Comparison of ENCODE assay signal across 21 cellular contexts in the genomic region with DNA sequence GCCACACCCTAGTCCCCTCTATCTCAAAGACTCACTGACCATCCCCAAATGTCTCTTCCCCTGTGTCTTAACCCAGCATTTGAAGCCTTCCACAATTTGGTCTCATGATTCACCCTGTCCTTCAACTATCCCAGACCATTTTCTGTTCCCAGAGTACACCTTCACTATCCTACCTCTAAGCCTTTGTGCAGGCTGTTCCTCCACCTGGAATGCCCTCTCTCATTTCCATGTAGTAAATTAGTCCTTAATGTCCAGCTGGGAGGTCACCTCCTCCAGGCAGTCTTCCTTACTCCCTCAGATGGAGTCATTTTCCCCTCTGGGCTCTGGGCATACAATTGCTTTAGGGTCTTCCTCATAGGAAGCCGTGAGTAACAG. TPM values are rescaled to one million over a fixed set of nuclear protein-coding genes. Genes with fewer than 3 reads are reported as not detected.
DNase-seq lines count a peak whose midpoint lies in the region; ATAC-seq and TF ChIP-seq lines count a peak whose summit lies in the region.
"Had no signal": no experiment of that assay in that cellular context is flagged by ENCODE, and none has a peak within 500 bp of the region (broad histone marks: within the 10 kb centered on the region; RNA-seq: fewer than 3 reads in every experiment).

No MANE protein-coding gene starts in this region.

- H4K20me1 ChIP-seq in HCT116 (ENCODE audit: insufficient read depth), result no peaks in the 10 kb centered on the region

- H3K9ac ChIP-seq in HCT116 (ENCODE audit: low read length), result no peak overlapping the region
- H3K9ac ChIP-seq: SK-N-SH had no signal

- WGBS in mesodermal cell (ENCODE audit: insufficient coverage in 2 of 2), 2 experiments, result 57% methylated on average over 1 of the region's 1 CpG; no CpG with 5 or more reads in 1 of the 2 experiments

- no peaks in the 10 kb centered on the region for H3K36me3 Mint-ChIP-seq in T-helper 2 cell treated with Interferon-gamma antibody and Interleukin-4, amounts not matched to agents 5 μg/mL and 100 μg/mL, for 36 hours (ENCODE audit: low read depth)
- no peaks in the 10 kb centered on the region for H3K36me3 Mint-ChIP-seq in T-cell
- H3K36me3 Mint-ChIP-seq: immature natural killer cell had no signal

- intact Hi-C loops in HCT116 (cut with micrococcal nuclease), result no loop called here

- H3K27me3 Mint-ChIP-seq in T-helper 2 cell treated with Interferon-gamma antibody and Interleukin-4, amounts not matched to agents 5 μg/mL and 100 μg/mL, for 36 hours (ENCODE audit: low read depth), result no peaks in the 10 kb centered on the region
- H3K27me3 Mint-ChIP-seq in T-cell, result no peaks in the 10 kb centered on the region

- CTCF ChIA-PET in HCT116 (lab: Charles Lee), result interaction anchor here (1.9 to 5.5 kb wide), 3 partner anchors 10 to 318 kb away, joined by 9 to 60 read pairs (median 59); no protein-coding TSS in a partner anchor
- CTCF ChIA-PET in T-cell (lab: Charles Lee), result interaction anchor here (0.5 to 6.9 kb wide), 3 partner anchors 151 to 153 kb away, joined by 4 to 92 read pairs (median 59); no protein-coding TSS in a partner anchor

- H3K4me2 ChIP-seq in HCT116 (ENCODE audit: low read length), result no peak overlapping the region
- H3K4me2 ChIP-seq: SK-N-SH had no signal

- peaks cover 5% of the 10 kb centered on the region; the same call in 1 of the 2 replicates for H3K79me2 ChIP-seq in HCT116 (ENCODE audit: insufficient read depth, low read length)

- no peak for DNase-seq in T-helper 2 cell treated with Interferon-gamma antibody and Interleukin-4, amounts not matched to agents 5 μg/mL and 100 μg/mL, for 36 hours (ENCODE audit: low spot score)
- no peak for DNase-seq in T-helper 2 cell
- no peak for DNase-seq in HCT116 (ENCODE audit: low read depth, low spot score)
- DNase-seq in T-cell, result no peak
- DNase-seq in NCI-H1930 (lab: John Stamatoyannopoulos, UW), result no peak
- no peak for DNase-seq in activated CD4-positive, alpha-beta T cell treated with anti-CD3 and anti-CD28 coated beads, Interleukin-2, amount 50 U/mL, for 48 hours
- no peak for DNase-seq in activated CD8-positive, alpha-beta memory T cell treated with anti-CD3 and anti-CD28 coated beads, Interleukin-2, amount 50 U/mL, for 48 hours
- DNase-seq: activated CD8-positive, alpha-beta memory T cell treated with anti-CD3 and anti-CD28 coated beads for 24 hours; immature natural killer cell; left ventricle myocardium inferior; MM.1S; NCI-H1694; NCI-H748 treated with DMSO at 0.1 percent for 48 hours; occipital lobe; SK-N-SH; stimulated activated CD4-positive, alpha-beta T cell treated with anti-CD3 and anti-CD28 coated beads, Interleukin-4, amount 100 ng/mL, for 4 hours; substantia nigra; uterus had no signal

- H3K9me3 ChIP-seq in HCT116 (ENCODE audit: control insufficient read depth in 1 of 2, insufficient read depth in 1 of 2, low read depth in 1 of 2, low read length in 2 of 2), result no peaks in the 10 kb centered on the region
- H3K9me3 ChIP-seq in mesodermal cell (ENCODE audit: control insufficient read depth, low read length), result no peaks in the 10 kb centered on the region
- H3K9me3 ChIP-seq: left ventricle myocardium inferior, SK-N-SH, uterus had no signal

- TF ChIP-seq CTCF in HCT116 (IDR thresholded peaks at IDR 0.05 in 2 of 3, conservative IDR thresholded peaks at IDR 0.05 in 1 of 3; ENCODE audit: borderline replicate concordance in 1 of 3, insufficient read depth in 1 of 3, low read depth in 2 of 3, low read length in 2 of 3), result no peak

- TF ChIP-seq POLR2A in HCT116 (IDR thresholded peaks at IDR 0.05; ENCODE audit: borderline replicate concordance, extremely low read depth, insufficient read depth, insufficient read length), result no peak

- RAD21 ChIA-PET in HCT116 (lab: Charles Lee; ENCODE audit: low non-redundant PET in 1 of 2, low total read pairs in 2 of 2, uncharacterized antibody in 2 of 2, unreplicated experiment in 2 of 2), result interaction anchor here in 1 of 2 experiments (0.8 kb wide), 1 partner anchor 150 kb away, joined by 5 read pairs; no protein-coding TSS in a partner anchor

- no peak for TF ChIP-seq RAD21 in HCT116 (IDR thresholded peaks at IDR 0.05; ENCODE audit: low read depth)

- peak overlapping the region; percentile 7 for H3K27ac Mint-ChIP-seq in T-helper 2 cell treated with Interferon-gamma antibody and Interleukin-4, amounts not matched to agents 5 μg/mL and 100 μg/mL, for 36 hours
- peak overlapping the region; percentile 28 to 60 for H3K27ac Mint-ChIP-seq in T-cell

- H3K27ac ChIP-seq in HCT116 (ENCODE audit: low read depth, low read length), result peak overlapping the region; percentile 51; the same call in 1 of the 2 replicates
- H3K27ac ChIP-seq in mesodermal cell (ENCODE audit: low read depth, low read length, severe bottlenecking), result peak overlapping the region; percentile 80
- H3K27ac ChIP-seq: 22Rv1, coronary artery had no signal

- H3K27me3 ChIP-seq in HCT116 (ENCODE audit: insufficient read depth, low read length), result no peaks in the 10 kb centered on the region
- H3K27me3 ChIP-seq: uterus had no signal

- H3K4me3 ChIP-seq in HCT116 (replicated peaks in 1 of 2; ENCODE audit: low read depth in 1 of 2, low read length in 2 of 2) (no peak overlapping the region), mesodermal cell (ENCODE audit: extremely low read depth, insufficient read depth, low read length, poor library complexity, severe bottlenecking) (no peak overlapping the region)
- H3K4me3 ChIP-seq: coronary artery, left ventricle myocardium inferior, uterus had no signal

- H3K4me3 Mint-ChIP-seq in T-helper 2 cell treated with Interferon-gamma antibody and Interleukin-4, amounts not matched to agents 5 μg/mL and 100 μg/mL, for 36 hours, result no peak overlapping the region
- H3K4me3 Mint-ChIP-seq in T-cell, result no peak overlapping the region

- no peaks in the 10 kb centered on the region for H3K9me3 Mint-ChIP-seq in T-helper 2 cell treated with Interferon-gamma antibody and Interleukin-4, amounts not matched to agents 5 μg/mL and 100 μg/mL, for 36 hours
- no peaks in the 10 kb centered on the region for H3K9me3 Mint-ChIP-seq in T-cell
- H3K9me3 Mint-ChIP-seq: immature natural killer cell had no signal

- no peak overlapping the region for H2AFZ ChIP-seq in HCT116 (ENCODE audit: low read depth, low read length, poor library complexity, severe bottlenecking)

- POLR2A ChIA-PET in HCT116 (lab: Charles Lee), result no interaction called here
- POLR2A ChIA-PET in T-cell (lab: Charles Lee), result no interaction called here

- H3K36me3 ChIP-seq in HCT116 (ENCODE audit: control insufficient read depth in 1 of 2, insufficient read depth in 2 of 2, low read length in 2 of 2) (no peaks in the 10 kb centered on the region), mesodermal cell (ENCODE audit: control insufficient read depth, insufficient read depth, low read length) (no peaks in the 10 kb centered on the region)
- H3K36me3 ChIP-seq: left ventricle myocardium inferior, uterus had no signal

- no peaks in the 10 kb centered on the region for H3K9me2 ChIP-seq in HCT116 (ENCODE audit: insufficient read depth)
- H3K9me2 ChIP-seq: SK-N-SH had no signal

- peaks cover 23 to 54% of the 10 kb centered on the region in 2 experiments for H3K4me1 ChIP-seq in HCT116 (ENCODE audit: control insufficient read depth in 1 of 2, insufficient read depth in 2 of 2, low read length in 2 of 2)
- peaks cover 17% of the 10 kb centered on the region for H3K4me1 ChIP-seq in mesodermal cell (ENCODE audit: control insufficient read depth, insufficient read depth, low read length, poor library complexity, severe bottlenecking)
- H3K4me1 ChIP-seq: uterus had no signal

- no TSS peak for BruUV-seq in HCT116 (replicated peaks; lab: Mats Ljungman, UMichigan)

- no peak for ATAC-seq in HCT116
- ATAC-seq in T-cell (replicated peaks in 1 of 4), result no peak

- H3K4me1 Mint-ChIP-seq in T-helper 2 cell treated with Interferon-gamma antibody and Interleukin-4, amounts not matched to agents 5 μg/mL and 100 μg/mL, for 36 hours (ENCODE audit: low read depth), result peaks cover 36% of the 10 kb centered on the region
- H3K4me1 Mint-ChIP-seq in T-cell, result peaks cover 46 to 47% (median 47%) of the 10 kb centered on the region in 3 donors

TF ChIP-seq in HCT116, 20 proteins besides CTCF, POLR2A, EP300 and RAD21:
- TF ChIP-seq ZNF274 (IDR thresholded peaks at IDR 0.05; ENCODE audit: low read depth, low read length), result no peak
- no peak for TF ChIP-seq EZH2 (IDR thresholded peaks at IDR 0.05)

RNA-seq across cellular contexts. Expression of gene EPB41, which starts 31.1 kb away (rescaled TPM):
- total RNA-seq in HCT116 (2021; ENCODE audit: unreplicated experiment) (41.7 TPM), T-cell (100 to 1,000 TPM; 199 to 257 (median 241) TPM)
- polyA plus RNA-seq in HCT116 (2012), result 20.1 and 24.2 TPM in 2 replicates
- 41.4 TPM for polyA plus RNA-seq in mesodermal cell (2013, experiment 1 of 2)
- 40.1 TPM for polyA plus RNA-seq in mesodermal cell (2013, experiment 2 of 2)
